17 cellular contexts compared by ENCODE assay signal in genomic region chr9:96491880-96492525, GRCh38. TPM values are rescaled to one million over a fixed set of nuclear protein-coding genes. Genes with fewer than 3 reads are reported as not detected.
DNase-seq lines count a peak whose midpoint lies in the region; ATAC-seq and TF ChIP-seq lines count a peak whose summit lies in the region.
"Had no signal": no experiment of that assay in that cellular context is flagged by ENCODE, and none has a peak within 500 bp of the region (broad histone marks: within the 10 kb centered on the region; RNA-seq: fewer than 3 reads in every experiment).

No MANE protein-coding gene starts in this region.

- no peak for ATAC-seq in activated CD4-positive, alpha-beta T cell treated with anti-CD3 and anti-CD28 coated beads for 36 hours
- peak in 5 of 8 donors; percentile 10 to 71 (median 24) for ATAC-seq in heart right ventricle
- ATAC-seq: gastroesophageal sphincter, K562 had no signal

- H3K36me3 ChIP-seq in heart right ventricle (peaks cover 0 to 62% (median 22%) of the 10 kb centered on the region in 9 donors), parathyroid adenoma (ENCODE audit: control insufficient read depth, insufficient read depth, low read length) (no peaks in the 10 kb centered on the region)
- H3K36me3 ChIP-seq: ovary had no signal

- H3K9me3 ChIP-seq in heart right ventricle, result no peaks in the 10 kb centered on the region
- H3K9me3 ChIP-seq in parathyroid adenoma (ENCODE audit: control insufficient read depth, low read length), result no peaks in the 10 kb centered on the region
- H3K9me3 ChIP-seq: gastroesophageal sphincter, ovary had no signal

- H3K27ac ChIP-seq in heart right ventricle (peak overlapping the region in 8 of 10 donors; percentile 36 to 70 (median 62)), parathyroid adenoma (peak overlapping the region; percentile 7)
- H3K27ac ChIP-seq: ovary had no signal

- no peaks in the 10 kb centered on the region for H3K27me3 Mint-ChIP-seq in activated CD4-positive, alpha-beta T cell treated with anti-CD3 and anti-CD28 coated beads for 36 hours
- H3K27me3 Mint-ChIP-seq in activated T-helper 2 cell treated with anti-CD3 and anti-CD28 coated beads, Interferon-gamma antibody, Interleukin-2, Interleukin-4, amounts not matched to agents 10 μg/mL and 5 μg/mL and 100 μg/mL, durations not matched to agents 14 hours and 24 hours and 36 hours (ENCODE audit: low read depth), result no peaks in the 10 kb centered on the region
- H3K27me3 Mint-ChIP-seq: central memory CD8-positive, alpha-beta T cell had no signal

- no peak for TF ChIP-seq CTCF in heart right ventricle (IDR thresholded peaks at IDR 0.05)
- no peak for TF ChIP-seq CTCF in parathyroid adenoma (IDR thresholded peaks at IDR 0.05)
- no peak for TF ChIP-seq CTCF in GM20000 (IDR thresholded peaks at IDR 0.05; ENCODE audit: extremely low read depth, missing control alignments)

- H2AFZ ChIP-seq in parathyroid adenoma, result no peak overlapping the region

- intact Hi-C loops in activated CD4-positive, alpha-beta T cell treated with anti-CD3 and anti-CD28 coated beads for 36 hours (cut with DNase I, micrococcal nuclease), result loop anchor here (1.0 to 5.0 kb wide), 4 partner anchors 13 to 73 kb away; partner anchors contain the start of gene HABP4 (in 2 of the 2)
- intact Hi-C loops in activated T-helper 2 cell treated with anti-CD3 and anti-CD28 coated beads, Interferon-gamma antibody, Interleukin-2, Interleukin-4, amounts not matched to agents 10 μg/mL and 5 μg/mL and 100 μg/mL, durations not matched to agents 14 hours and 24 hours and 36 hours (cut with micrococcal nuclease), result loop anchor here (1.0 to 5.0 kb wide), 2 partner anchors 13 to 40 kb away; partner anchors contain the start of gene HABP4
- intact Hi-C loops in heart right ventricle (cut with DNase I), result no loop called here

- H3K4me3 ChIP-seq in heart right ventricle (peak overlapping the region in 1 of 10 donors; percentile 3), parathyroid adenoma (ENCODE audit: low read depth, low read length) (no peak overlapping the region)
- H3K4me3 ChIP-seq: gastroesophageal sphincter, K562, ovary had no signal

- H3K9ac ChIP-seq in parathyroid adenoma, result no peak overlapping the region

- no peaks in the 10 kb centered on the region for H3K79me2 ChIP-seq in parathyroid adenoma

- peaks cover 11% of the 10 kb centered on the region for H3K4me1 Mint-ChIP-seq in activated CD4-positive, alpha-beta T cell treated with anti-CD3 and anti-CD28 coated beads for 36 hours
- H3K4me1 Mint-ChIP-seq in activated T-helper 2 cell treated with anti-CD3 and anti-CD28 coated beads, Interferon-gamma antibody, Interleukin-2, Interleukin-4, amounts not matched to agents 10 μg/mL and 5 μg/mL and 100 μg/mL, durations not matched to agents 14 hours and 24 hours and 36 hours (ENCODE audit: low read depth), result peaks cover 2% of the 10 kb centered on the region
- H3K4me1 Mint-ChIP-seq: immature natural killer cell had no signal

- no peak for DNase-seq in activated CD4-positive, alpha-beta T cell treated with anti-CD3 and anti-CD28 coated beads for 36 hours
- DNase-seq in activated CD4-positive, alpha-beta T cell treated with anti-CD3 and anti-CD28 coated beads, Interleukin-2, amount 50 U/mL, for 1 hour, result no peak
- DNase-seq in activated T-helper 2 cell treated with anti-CD3 and anti-CD28 coated beads, Interferon-gamma antibody, Interleukin-2, Interleukin-4, amounts not matched to agents 10 μg/mL and 5 μg/mL and 100 μg/mL, durations not matched to agents 14 hours and 24 hours and 36 hours (ENCODE audit: low spot score), result no peak
- DNase-seq in heart right ventricle, result no peak
- no peak for DNase-seq in T-helper 9 cell
- DNase-seq in cerebellar nuclear complex (lab: John Stamatoyannopoulos, UW), result no peak
- no peak for DNase-seq in GM20000 (ENCODE audit: low spot score)
- DNase-seq: activated gamma-delta T cell; EL; immature natural killer cell; NCI-H1092 treated with DMSO at 0.1 percent for 48 hours; NK-92 treated with Interleukin-12 subunit alpha and Interleukin-12 subunit beta, amount 100 ng/mL, for 24 hours had no signal

- no peak overlapping the region for H3K4me3 Mint-ChIP-seq in activated CD4-positive, alpha-beta T cell treated with anti-CD3 and anti-CD28 coated beads for 36 hours
- H3K4me3 Mint-ChIP-seq in activated T-helper 2 cell treated with anti-CD3 and anti-CD28 coated beads, Interferon-gamma antibody, Interleukin-2, Interleukin-4, amounts not matched to agents 10 μg/mL and 5 μg/mL and 100 μg/mL, durations not matched to agents 14 hours and 24 hours and 36 hours (ENCODE audit: low read depth), result no peak overlapping the region
- H3K4me3 Mint-ChIP-seq: central memory CD8-positive, alpha-beta T cell; immature natural killer cell had no signal

- H3K4me1 ChIP-seq in heart right ventricle (peaks cover 0 to 36% (median 25%) of the 10 kb centered on the region in 9 donors), parathyroid adenoma (peaks cover 4% of the 10 kb centered on the region)

- POLR2A ChIA-PET in activated CD4-positive, alpha-beta T cell treated with anti-CD3 and anti-CD28 coated beads for 36 hours (lab: Charles Lee), result interaction anchor here (0.5 to 0.6 kb wide), 2 partner anchors 11 to 74 kb away, joined by 3 to 4 read pairs; no protein-coding TSS in a partner anchor

- H3K9me3 Mint-ChIP-seq in activated CD4-positive, alpha-beta T cell treated with anti-CD3 and anti-CD28 coated beads for 36 hours (ENCODE audit: low read depth), result no peaks in the 10 kb centered on the region
- H3K9me3 Mint-ChIP-seq in activated T-helper 2 cell treated with anti-CD3 and anti-CD28 coated beads, Interferon-gamma antibody, Interleukin-2, Interleukin-4, amounts not matched to agents 10 μg/mL and 5 μg/mL and 100 μg/mL, durations not matched to agents 14 hours and 24 hours and 36 hours, result no peaks in the 10 kb centered on the region
- H3K9me3 Mint-ChIP-seq: central memory CD8-positive, alpha-beta T cell; immature natural killer cell had no signal

- H3K36me3 Mint-ChIP-seq in activated CD4-positive, alpha-beta T cell treated with anti-CD3 and anti-CD28 coated beads for 36 hours (ENCODE audit: low read depth), result peaks cover 26% of the 10 kb centered on the region
- peaks cover 26% of the 10 kb centered on the region for H3K36me3 Mint-ChIP-seq in activated T-helper 2 cell treated with anti-CD3 and anti-CD28 coated beads, Interferon-gamma antibody, Interleukin-2, Interleukin-4, amounts not matched to agents 10 μg/mL and 5 μg/mL and 100 μg/mL, durations not matched to agents 14 hours and 24 hours and 36 hours (ENCODE audit: low read depth)

- no peak overlapping the region for H3K4me2 ChIP-seq in parathyroid adenoma (ENCODE audit: low read length)

- CTCF ChIA-PET in activated CD4-positive, alpha-beta T cell treated with anti-CD3 and anti-CD28 coated beads for 36 hours (lab: Charles Lee), result interaction anchor here (1.0 kb wide), 1 partner anchor 14 kb away, joined by 4 read pairs; no protein-coding TSS in a partner anchor

- no peaks in the 10 kb centered on the region for H3K27me3 ChIP-seq in heart right ventricle
- no peaks in the 10 kb centered on the region for H3K27me3 ChIP-seq in parathyroid adenoma (ENCODE audit: control insufficient read depth, insufficient read depth, low read length)
- H3K27me3 ChIP-seq: gastroesophageal sphincter, ovary had no signal

- WGBS in heart right ventricle, 2 donors, result 61 to 69% methylated on average over 17 of the region's 17 CpGs

- H3K27ac Mint-ChIP-seq in activated CD4-positive, alpha-beta T cell treated with anti-CD3 and anti-CD28 coated beads for 36 hours, result peak overlapping the region; percentile 70
- peak overlapping the region; percentile 74 for H3K27ac Mint-ChIP-seq in activated T-helper 2 cell treated with anti-CD3 and anti-CD28 coated beads, Interferon-gamma antibody, Interleukin-2, Interleukin-4, amounts not matched to agents 10 μg/mL and 5 μg/mL and 100 μg/mL, durations not matched to agents 14 hours and 24 hours and 36 hours
- H3K27ac Mint-ChIP-seq: immature natural killer cell had no signal

RNA-seq across cellular contexts. Expression of gene HABP4, which starts 42.0 kb away (rescaled TPM):
- 1 to 10 TPM; 5.8 to 7.3 TPM for total RNA-seq in activated CD4-positive, alpha-beta T cell treated with anti-CD3 and anti-CD28 coated beads for 36 hours
- total RNA-seq in activated T-helper 2 cell treated with anti-CD3 and anti-CD28 coated beads, Interferon-gamma antibody, Interleukin-2, Interleukin-4, amounts not matched to agents 10 μg/mL and 5 μg/mL and 100 μg/mL, durations not matched to agents 14 hours and 24 hours and 36 hours, result 14.3 and 14.4 TPM in 2 replicates
- total RNA-seq in heart right ventricle, result 10 to 100 TPM; 20.8 to 30.4 (median 25.9) TPM
- polyA plus RNA-seq in heart right ventricle, result 10 to 100 TPM; 21.2 to 25.1 TPM

Comparison
In these comparisons a context has a peak if more than half of its experiments do, and no peak if none do; other contexts are left out.
1. intact Hi-C loops: an anchor here in activated CD4-positive, alpha-beta T cell treated with anti-CD3 and anti-CD28 coated beads for 36 hours (1.0 to 5.0 kb wide) and activated T-helper 2 cell treated with anti-CD3 and anti-CD28 coated beads, Interferon-gamma antibody, Interleukin-2, Interleukin-4, amounts not matched to agents 10 μg/mL and 5 μg/mL and 100 μg/mL, durations not matched to agents 14 hours and 24 hours and 36 hours (1.0 to 5.0 kb wide); none called in heart right ventricle.